In genomic region chr6:37048851-37049734, GRCh38 we compare ENCODE assay signal across 8 cellular contexts. TPM values are rescaled to one million over a fixed set of nuclear protein-coding genes. Genes with fewer than 3 reads are reported as not detected.
DNase-seq lines count a peak whose midpoint lies in the region; ATAC-seq and TF ChIP-seq lines count a peak whose summit lies in the region.

No MANE protein-coding gene starts in this region.

- peak overlapping the region; percentile 49 for H3K4me3 Mint-ChIP-seq in CD8-positive, alpha-beta T cell

- no peaks in the 10 kb centered on the region for H3K36me3 Mint-ChIP-seq in CD8-positive, alpha-beta T cell

- no peaks in the 10 kb centered on the region for H3K27me3 Mint-ChIP-seq in CD8-positive, alpha-beta T cell (ENCODE audit: low read depth)

- DNase-seq in CD8-positive, alpha-beta T cell = peak; percentile 36 to 83 (median 74)
- DNase-seq in H4 (ENCODE audit: low spot score) (peak; percentile 77), Peyer's patch (peak in 2 of 3 donors; percentile 87 to 89), islet precursor cell (peak; percentile 68), pons (ENCODE audit: low spot score) (no peak)
- peak; percentile 79 for DNase-seq in activated naive CD4-positive, alpha-beta T cell treated with anti-CD3 and anti-CD28 coated beads, Interleukin-2, amount 50 U/mL, for 16 hours
- peak; percentile 47 for DNase-seq in stimulated activated CD8-positive, alpha-beta memory T cell treated with anti-CD3 and anti-CD28 coated beads, Interleukin-15, amount 100 ng/mL, for 1 hour (ENCODE audit: low read depth)

- no peaks in the 10 kb centered on the region for H3K27me3 ChIP-seq in CD8-positive, alpha-beta T cell (ENCODE audit: insufficient read depth, low read length)
- no peaks in the 10 kb centered on the region for H3K27me3 ChIP-seq in Peyer's patch

- POLR2A ChIA-PET in CD8-positive, alpha-beta T cell (lab: Charles Lee) = interaction anchor here (0.6 to 3.5 kb wide), 4 partner anchors 20 to 1645 kb away, joined by 3 to 69 read pairs (median 6); partner anchors contain the start of gene PIM1

- H3K27ac Mint-ChIP-seq in CD8-positive, alpha-beta T cell = peak overlapping the region; percentile 96

- H3K4me1 ChIP-seq in CD8-positive, alpha-beta T cell (ENCODE audit: insufficient read depth, low read length) = peaks cover 69% of the 10 kb centered on the region
- peaks cover 3 to 36% (median 31%) of the 10 kb centered on the region in 4 donors for H3K4me1 ChIP-seq in Peyer's patch

- CTCF ChIA-PET in CD8-positive, alpha-beta T cell (lab: Charles Lee) = interaction anchor here (9.5 to 13.5 kb wide), 3 partner anchors 25 to 160 kb away, joined by 139 to 281 read pairs (median 226); partner anchors contain the start of gene PIM1

- no peak for TF ChIP-seq CTCF in CD8-positive, alpha-beta T cell (IDR thresholded peaks at IDR 0.05)
- no peak for TF ChIP-seq CTCF in Peyer's patch (IDR thresholded peaks at IDR 0.05)

- H3K9me3 Mint-ChIP-seq in CD8-positive, alpha-beta T cell = no peaks in the 10 kb centered on the region

- no peaks in the 10 kb centered on the region for H3K9me3 ChIP-seq in CD8-positive, alpha-beta T cell (ENCODE audit: low read length)
- no peaks in the 10 kb centered on the region for H3K9me3 ChIP-seq in Peyer's patch

- peak overlapping the region; percentile 10 for H3K4me3 ChIP-seq in CD8-positive, alpha-beta T cell (ENCODE audit: low read depth, low read length)
- no peak overlapping the region for H3K4me3 ChIP-seq in Peyer's patch

- intact Hi-C loops in CD8-positive, alpha-beta T cell (cut with DNase I, micrococcal nuclease) = loop anchor here in 1 of 2 experiments (2.0 kb wide), 1 partner anchor 54 kb away; no protein-coding TSS in a partner anchor

- no peak for TF ChIP-seq POLR2A in Peyer's patch (IDR thresholded peaks at IDR 0.05)

- H3K27ac ChIP-seq in CD8-positive, alpha-beta T cell (ENCODE audit: low read depth, low read length) = peak overlapping the region; percentile 59
- H3K27ac ChIP-seq in Peyer's patch = peak overlapping the region; percentile 57 to 74 (median 68)

- ATAC-seq in CD8-positive, alpha-beta T cell = peak; percentile 76
- ATAC-seq in HG03469 (IDR thresholded peaks at IDR 0.05; ENCODE audit: unreplicated experiment) = no peak

- H3K36me3 ChIP-seq in CD8-positive, alpha-beta T cell (ENCODE audit: insufficient read depth, low read length) = no peaks in the 10 kb centered on the region
- no peaks in the 10 kb centered on the region for H3K36me3 ChIP-seq in Peyer's patch

- H3K4me1 Mint-ChIP-seq in CD8-positive, alpha-beta T cell (ENCODE audit: low read depth) = peaks cover 67% of the 10 kb centered on the region

RNA-seq across cellular contexts. Expression of gene FGD2, which starts 43.6 kb away (rescaled TPM):
- under 1 TPM; 0.68 to 0.83 TPM for total RNA-seq in CD8-positive, alpha-beta T cell
- not detected in 2 replicates for total RNA-seq in H4 (2014; rRNA removed; shearing (Covaris generic))
- 100 to 1,000 TPM in 1 of 4 donors, 10 to 100 TPM in 2, 1 to 10 TPM in 1; 2.5 to 292 (median 34.9) TPM for total RNA-seq in Peyer's patch
